In genomic region chr14:94058128-94058673, GRCh38 we compare ENCODE assay signal across 14 cellular contexts. TPM values are rescaled to one million over a fixed set of nuclear protein-coding genes. Genes with fewer than 3 reads are reported as not detected.
DNase-seq lines count a peak whose midpoint lies in the region; ATAC-seq lines count a peak whose summit lies in the region.
"Had no signal": no experiment of that assay in that cellular context is flagged by ENCODE, and none has a peak within 500 bp of the region (broad histone marks: within the 10 kb centered on the region; RNA-seq: fewer than 3 reads in every experiment).

No MANE protein-coding gene starts in this region.

- no peak overlapping the region for H3K4me3 Mint-ChIP-seq in stimulated activated naive CD8-positive, alpha-beta T cell treated with anti-CD3 and anti-CD28 coated beads, Interleukin-15, Interleukin-2, amounts not matched to agents 100 ng/mL and 50 ng/mL, for 24 hours
- no peak overlapping the region for H3K4me3 Mint-ChIP-seq in stimulated activated naive CD8-positive, alpha-beta T cell treated with anti-CD3 and anti-CD28 coated beads, Interleukin-15, amount 100 ng/mL, for 72 hours
- H3K4me3 Mint-ChIP-seq in activated T-helper 1 cell treated with anti-CD3 and anti-CD28 coated beads, Interleukin-12 subunit alpha, Interleukin-12 subunit beta, Interleukin-2, Interleukin-4 antibody, amounts not matched to agents 30 ng/mL and 10 ng/mL and 1 ng/mL, durations not matched to agents 14 hours and 24 hours and 36 hours, result no peak overlapping the region

- intact Hi-C loops in activated T-helper 1 cell treated with anti-CD3 and anti-CD28 coated beads, Interleukin-12 subunit alpha, Interleukin-12 subunit beta, Interleukin-2, Interleukin-4 antibody, amounts not matched to agents 30 ng/mL and 10 ng/mL and 1 ng/mL, durations not matched to agents 14 hours and 24 hours and 36 hours (cut with micrococcal nuclease), result loop anchor here (5.0 kb wide), 1 partner anchor 124 kb away; no protein-coding TSS in a partner anchor

- no peak for DNase-seq in stimulated activated naive CD8-positive, alpha-beta T cell treated with anti-CD3 and anti-CD28 coated beads, Interleukin-15, amount 100 ng/mL, for 72 hours
- DNase-seq in activated T-helper 1 cell treated with anti-CD3 and anti-CD28 coated beads, Interleukin-12 subunit alpha, Interleukin-12 subunit beta, Interleukin-2, Interleukin-4 antibody, amounts not matched to agents 30 ng/mL and 10 ng/mL and 1 ng/mL, durations not matched to agents 14 hours and 24 hours and 36 hours (ENCODE audit: low spot score), result no peak
- no peak for DNase-seq in left lobe of liver (ENCODE audit: low spot score)
- DNase-seq in NAMALWA (ENCODE audit: low spot score), result no peak
- DNase-seq: dorsolateral prefrontal cortex, glutamatergic neuron, HCEC 1CT, NCI-H1930, NCI-H446 treated with DMSO at 0.1 percent for 48 hours, thyroid gland had no signal

- no peak for ATAC-seq in stimulated activated naive CD8-positive, alpha-beta T cell treated with anti-CD3 and anti-CD28 coated beads, Interleukin-15, amount 100 ng/mL, for 72 hours
- ATAC-seq in left lobe of liver (peak; percentile 3), GM21390 (IDR thresholded peaks at IDR 0.05; ENCODE audit: unreplicated experiment) (no peak), GM19397 (IDR thresholded peaks at IDR 0.05; ENCODE audit: unreplicated experiment) (no peak), GM18498 (IDR thresholded peaks at IDR 0.05; ENCODE audit: unreplicated experiment) (no peak)

- no peaks in the 10 kb centered on the region for H3K27me3 Mint-ChIP-seq in stimulated activated naive CD8-positive, alpha-beta T cell treated with anti-CD3 and anti-CD28 coated beads, Interleukin-15, Interleukin-2, amounts not matched to agents 100 ng/mL and 50 ng/mL, for 24 hours
- H3K27me3 Mint-ChIP-seq in stimulated activated naive CD8-positive, alpha-beta T cell treated with anti-CD3 and anti-CD28 coated beads, Interleukin-15, amount 100 ng/mL, for 72 hours, result no peaks in the 10 kb centered on the region
- no peaks in the 10 kb centered on the region for H3K27me3 Mint-ChIP-seq in activated T-helper 1 cell treated with anti-CD3 and anti-CD28 coated beads, Interleukin-12 subunit alpha, Interleukin-12 subunit beta, Interleukin-2, Interleukin-4 antibody, amounts not matched to agents 30 ng/mL and 10 ng/mL and 1 ng/mL, durations not matched to agents 14 hours and 24 hours and 36 hours (ENCODE audit: insufficient read depth)

- H3K4me1 Mint-ChIP-seq in stimulated activated naive CD8-positive, alpha-beta T cell treated with anti-CD3 and anti-CD28 coated beads, Interleukin-15, Interleukin-2, amounts not matched to agents 100 ng/mL and 50 ng/mL, for 24 hours (ENCODE audit: low read depth), result peaks cover 40% of the 10 kb centered on the region
- H3K4me1 Mint-ChIP-seq in stimulated activated naive CD8-positive, alpha-beta T cell treated with anti-CD3 and anti-CD28 coated beads, Interleukin-15, amount 100 ng/mL, for 72 hours, result peaks cover 72% of the 10 kb centered on the region
- H3K4me1 Mint-ChIP-seq in activated T-helper 1 cell treated with anti-CD3 and anti-CD28 coated beads, Interleukin-12 subunit alpha, Interleukin-12 subunit beta, Interleukin-2, Interleukin-4 antibody, amounts not matched to agents 30 ng/mL and 10 ng/mL and 1 ng/mL, durations not matched to agents 14 hours and 24 hours and 36 hours (ENCODE audit: low read depth), result peaks cover 66% of the 10 kb centered on the region

- no peaks in the 10 kb centered on the region for H3K9me3 Mint-ChIP-seq in stimulated activated naive CD8-positive, alpha-beta T cell treated with anti-CD3 and anti-CD28 coated beads, Interleukin-15, Interleukin-2, amounts not matched to agents 100 ng/mL and 50 ng/mL, for 24 hours
- no peaks in the 10 kb centered on the region for H3K9me3 Mint-ChIP-seq in stimulated activated naive CD8-positive, alpha-beta T cell treated with anti-CD3 and anti-CD28 coated beads, Interleukin-15, amount 100 ng/mL, for 72 hours
- H3K9me3 Mint-ChIP-seq in activated T-helper 1 cell treated with anti-CD3 and anti-CD28 coated beads, Interleukin-12 subunit alpha, Interleukin-12 subunit beta, Interleukin-2, Interleukin-4 antibody, amounts not matched to agents 30 ng/mL and 10 ng/mL and 1 ng/mL, durations not matched to agents 14 hours and 24 hours and 36 hours, result no peaks in the 10 kb centered on the region

- peak overlapping the region; percentile 8 for H3K27ac Mint-ChIP-seq in stimulated activated naive CD8-positive, alpha-beta T cell treated with anti-CD3 and anti-CD28 coated beads, Interleukin-15, Interleukin-2, amounts not matched to agents 100 ng/mL and 50 ng/mL, for 24 hours
- H3K27ac Mint-ChIP-seq in stimulated activated naive CD8-positive, alpha-beta T cell treated with anti-CD3 and anti-CD28 coated beads, Interleukin-15, amount 100 ng/mL, for 72 hours, result peak overlapping the region in 1 of 2 donors; percentile 29
- peak overlapping the region; percentile 37 for H3K27ac Mint-ChIP-seq in activated T-helper 1 cell treated with anti-CD3 and anti-CD28 coated beads, Interleukin-12 subunit alpha, Interleukin-12 subunit beta, Interleukin-2, Interleukin-4 antibody, amounts not matched to agents 30 ng/mL and 10 ng/mL and 1 ng/mL, durations not matched to agents 14 hours and 24 hours and 36 hours

- H3K36me3 Mint-ChIP-seq in stimulated activated naive CD8-positive, alpha-beta T cell treated with anti-CD3 and anti-CD28 coated beads, Interleukin-15, Interleukin-2, amounts not matched to agents 100 ng/mL and 50 ng/mL, for 24 hours (ENCODE audit: low read depth), result peaks cover 90% of the 10 kb centered on the region
- H3K36me3 Mint-ChIP-seq in activated T-helper 1 cell treated with anti-CD3 and anti-CD28 coated beads, Interleukin-12 subunit alpha, Interleukin-12 subunit beta, Interleukin-2, Interleukin-4 antibody, amounts not matched to agents 30 ng/mL and 10 ng/mL and 1 ng/mL, durations not matched to agents 14 hours and 24 hours and 36 hours (ENCODE audit: low read depth), result peaks cover 57% of the 10 kb centered on the region

RNA-seq across cellular contexts. Expression of gene DDX24, which starts 22.8 kb away (rescaled TPM):
- 252 and 271 TPM in 2 replicates for total RNA-seq in activated T-helper 1 cell treated with anti-CD3 and anti-CD28 coated beads, Interleukin-12 subunit alpha, Interleukin-12 subunit beta, Interleukin-2, Interleukin-4 antibody, amounts not matched to agents 30 ng/mL and 10 ng/mL and 1 ng/mL, durations not matched to agents 14 hours and 24 hours and 36 hours
- total RNA-seq in left lobe of liver, result 54.2 TPM

RNA-seq across cellular contexts. Expression of gene IFI27L1, which starts 22.9 kb away (rescaled TPM):
- total RNA-seq in activated T-helper 1 cell treated with anti-CD3 and anti-CD28 coated beads, Interleukin-12 subunit alpha, Interleukin-12 subunit beta, Interleukin-2, Interleukin-4 antibody, amounts not matched to agents 30 ng/mL and 10 ng/mL and 1 ng/mL, durations not matched to agents 14 hours and 24 hours and 36 hours, result 22.0 and 22.7 TPM in 2 replicates
- total RNA-seq in left lobe of liver, result 5.9 TPM

RNA-seq across cellular contexts. Expression of gene OTUB2, which starts 32.1 kb away (rescaled TPM):
- 1.5 TPM in 2 replicates for total RNA-seq in activated T-helper 1 cell treated with anti-CD3 and anti-CD28 coated beads, Interleukin-12 subunit alpha, Interleukin-12 subunit beta, Interleukin-2, Interleukin-4 antibody, amounts not matched to agents 30 ng/mL and 10 ng/mL and 1 ng/mL, durations not matched to agents 14 hours and 24 hours and 36 hours
- 1.1 TPM for total RNA-seq in left lobe of liver

RNA-seq across cellular contexts. Expression of gene IFI27, which starts 52.3 kb away (rescaled TPM):
- total RNA-seq in activated T-helper 1 cell treated with anti-CD3 and anti-CD28 coated beads, Interleukin-12 subunit alpha, Interleukin-12 subunit beta, Interleukin-2, Interleukin-4 antibody, amounts not matched to agents 30 ng/mL and 10 ng/mL and 1 ng/mL, durations not matched to agents 14 hours and 24 hours and 36 hours, result 37.0 and 42.2 TPM in 2 replicates
- total RNA-seq in left lobe of liver, result 20.4 TPM
